ENCODE assay signal across 28 cellular contexts in the genomic region with DNA sequence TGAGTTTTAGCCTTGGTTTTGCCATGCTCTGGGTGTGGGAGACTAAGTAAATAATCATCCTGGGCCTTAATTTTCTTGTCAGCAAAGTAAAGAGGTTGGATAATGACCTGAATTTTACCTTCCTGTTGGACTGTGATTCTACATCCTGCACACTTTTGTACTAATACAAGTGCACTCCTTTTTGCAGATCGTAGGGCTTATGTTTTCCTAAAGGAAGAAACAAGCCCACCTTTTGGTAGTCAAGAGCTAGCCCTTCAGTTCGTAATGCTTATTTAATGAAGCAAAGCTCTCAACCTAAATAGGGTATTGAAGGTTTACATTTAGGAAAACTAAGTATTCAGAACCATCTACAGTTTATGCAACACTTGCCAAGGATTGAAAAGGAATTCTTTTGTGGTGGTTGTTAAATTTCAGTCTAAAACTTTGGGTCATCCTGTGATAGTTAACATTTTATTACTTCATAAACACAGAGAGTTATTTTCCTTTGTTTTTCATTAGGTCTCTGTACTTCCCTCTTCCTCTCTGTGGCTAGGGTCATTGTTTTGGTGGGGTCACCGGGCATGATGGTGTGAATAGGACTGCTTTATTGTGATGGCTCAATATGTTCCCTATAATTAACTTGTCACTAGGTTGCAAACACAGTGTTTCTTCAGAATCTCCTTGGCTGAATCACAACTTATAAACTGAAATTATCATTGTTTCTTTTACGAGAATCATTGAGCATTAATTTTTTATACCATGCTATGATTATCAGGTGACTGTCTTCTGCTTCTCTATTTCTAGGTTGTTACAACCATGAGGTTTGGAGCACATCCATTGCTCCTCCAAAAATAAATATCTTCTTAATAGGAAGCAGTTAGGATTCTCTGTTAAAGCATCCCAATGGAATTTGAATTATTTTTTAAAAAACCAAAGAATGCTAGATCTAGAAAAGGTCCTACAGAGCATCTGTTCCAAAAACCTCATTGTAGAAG. TPM values are rescaled to one million over a fixed set of nuclear protein-coding genes. Genes with fewer than 3 reads are reported as not detected.
DNase-seq lines count a peak whose midpoint lies in the region; ATAC-seq, FAIRE-seq and TF ChIP-seq lines count a peak whose summit lies in the region.
"Had no signal": no experiment of that assay in that cellular context is flagged by ENCODE, and none has a peak within 500 bp of the region (broad histone marks: within the 10 kb centered on the region; RNA-seq: fewer than 3 reads in every experiment).

No MANE protein-coding gene starts in this region.

- dilution Hi-C loops in keratinocyte (cut with MboI; ENCODE audit: extremely low pct_ligation_motif_present, low sequenced_read_pairs): no loop called here

- H3K36me3 Mint-ChIP-seq in astrocyte (ENCODE audit: low read depth, unreplicated experiment): no peaks in the 10 kb centered on the region
- H3K36me3 Mint-ChIP-seq: memory B cell; stimulated activated naive B cell treated with anti-CD40 and anti-IgM and Interleukin-4, amounts not matched to agents 10 μg/mL and 1 μg/mL and 100 μg/mL, for 72 hours had no signal

- H3K9me2 ChIP-seq in MM.1S (replicated peaks; ENCODE audit: insufficient read depth, low read length): no peaks in the 10 kb centered on the region

- H3K4me3 Mint-ChIP-seq in astrocyte (ENCODE audit: unreplicated experiment): no peak overlapping the region
- H3K4me3 Mint-ChIP-seq: activated CD4-positive, alpha-beta T cell treated with anti-CD3 and anti-CD28 coated beads, Interleukin-2, amount 10 ng/mL, durations not matched to agents 24 days and 14 days; endodermal cell; GM23338; memory B cell; stimulated activated naive B cell treated with anti-CD40 and anti-IgM and Interleukin-4, amounts not matched to agents 10 μg/mL and 1 μg/mL and 100 μg/mL, for 72 hours; T-helper 2 cell treated with Interferon-gamma antibody and Interleukin-4, amounts not matched to agents 5 μg/mL and 100 μg/mL, for 36 hours had no signal

- H3K9ac ChIP-seq in MM.1S (ENCODE audit: low read length): no peak overlapping the region
- no peak overlapping the region for H3K9ac ChIP-seq in astrocyte (ENCODE audit: low read length)
- no peak overlapping the region for H3K9ac ChIP-seq in keratinocyte (ENCODE audit: control insufficient read depth, extremely low read depth, insufficient read depth, low read length)
- H3K9ac ChIP-seq: BLaER1 had no signal

- H3K4me2 ChIP-seq in MM.1S (ENCODE audit: low read depth, low read length) (no peak overlapping the region), astrocyte (ENCODE audit: low read length) (no peak overlapping the region), keratinocyte (ENCODE audit: control insufficient read depth, extremely low read depth, insufficient read depth, low read depth, low read length) (peak overlapping the region; percentile 89)
- H3K4me2 ChIP-seq: BLaER1, GM23338 had no signal

- H4K20me1 ChIP-seq in MM.1S (ENCODE audit: insufficient read depth, low read length): no peaks in the 10 kb centered on the region
- no peaks in the 10 kb centered on the region for H4K20me1 ChIP-seq in astrocyte (ENCODE audit: insufficient read depth, low read length)
- no peaks in the 10 kb centered on the region for H4K20me1 ChIP-seq in keratinocyte (ENCODE audit: control insufficient read depth, extremely low read depth, insufficient read depth, low read length)
- H4K20me1 ChIP-seq: BLaER1 had no signal

- no peak overlapping the region for H3K27ac Mint-ChIP-seq in astrocyte (ENCODE audit: unreplicated experiment)
- H3K27ac Mint-ChIP-seq: activated CD4-positive, alpha-beta T cell treated with anti-CD3 and anti-CD28 coated beads, Interleukin-2, amount 10 ng/mL, durations not matched to agents 24 days and 14 days; endodermal cell; GM23338; memory B cell; stimulated activated naive B cell treated with anti-CD40 and anti-IgM and Interleukin-4, amounts not matched to agents 10 μg/mL and 1 μg/mL and 100 μg/mL, for 72 hours; T-helper 2 cell treated with Interferon-gamma antibody and Interleukin-4, amounts not matched to agents 5 μg/mL and 100 μg/mL, for 36 hours had no signal

- peaks cover 2% of the 10 kb centered on the region for H3K4me1 Mint-ChIP-seq in astrocyte (ENCODE audit: low read depth, unreplicated experiment)
- H3K4me1 Mint-ChIP-seq: activated CD4-positive, alpha-beta T cell treated with anti-CD3 and anti-CD28 coated beads, Interleukin-2, amount 10 ng/mL, durations not matched to agents 24 days and 14 days; memory B cell; stimulated activated naive B cell treated with anti-CD40 and anti-IgM and Interleukin-4, amounts not matched to agents 10 μg/mL and 1 μg/mL and 100 μg/mL, for 72 hours had no signal

- H3K9me1 ChIP-seq in keratinocyte (ENCODE audit: control insufficient read depth, extremely low read depth, insufficient read depth, low read length): no peaks in the 10 kb centered on the region

- peaks cover 27% of the 10 kb centered on the region for H3F3A ChIP-seq in MM.1S (ENCODE audit: insufficient read depth, low read length)

- TF ChIP-seq CTCF in AG09309 (IDR thresholded peaks at IDR 0.05; ENCODE audit: control insufficient read depth, insufficient read depth, low read depth, low read length, missing control alignments): no peak
- TF ChIP-seq CTCF in MM.1S (IDR thresholded peaks at IDR 0.05; ENCODE audit: low read length): no peak
- no peak for TF ChIP-seq CTCF in astrocyte (IDR thresholded peaks at IDR 0.05; ENCODE audit: insufficient read depth, low read depth, low read length)
- no peak for TF ChIP-seq CTCF in keratinocyte (optimal IDR thresholded peaks at IDR 0.05 in 1 of 3, IDR thresholded peaks at IDR 0.05 in 1 of 3, conservative IDR thresholded peaks at IDR 0.05 in 1 of 3; ENCODE audit: extremely low read depth in 1 of 3, insufficient read depth in 2 of 3, low read length in 3 of 3)

- no peaks in the 10 kb centered on the region for H3K27me3 ChIP-seq in MM.1S (replicated peaks; ENCODE audit: insufficient read depth, low read length)
- H3K27me3 ChIP-seq in astrocyte (ENCODE audit: insufficient read depth, low read length): no peaks in the 10 kb centered on the region
- no peaks in the 10 kb centered on the region for H3K27me3 ChIP-seq in keratinocyte (ENCODE audit: control insufficient read depth, extremely low read depth, insufficient read depth, low read length)
- H3K27me3 ChIP-seq: BLaER1, testis, vagina had no signal

- H3K4me1 ChIP-seq in MM.1S (ENCODE audit: low read length) (peaks cover 39% of the 10 kb centered on the region), astrocyte (ENCODE audit: insufficient read depth, low read length) (no peaks in the 10 kb centered on the region), keratinocyte (ENCODE audit: control insufficient read depth, extremely low read depth, insufficient read depth, low read length) (peaks cover 42% of the 10 kb centered on the region)
- H3K4me1 ChIP-seq: BLaER1, testis, vagina had no signal

- no peaks in the 10 kb centered on the region for H3K9me3 Mint-ChIP-seq in astrocyte (ENCODE audit: unreplicated experiment)
- H3K9me3 Mint-ChIP-seq: activated CD4-positive, alpha-beta T cell treated with anti-CD3 and anti-CD28 coated beads, Interleukin-2, amount 10 ng/mL, durations not matched to agents 24 days and 14 days; endodermal cell; GM23338; stimulated activated naive B cell treated with anti-CD40 and anti-IgM and Interleukin-4, amounts not matched to agents 10 μg/mL and 1 μg/mL and 100 μg/mL, for 72 hours; T-helper 2 cell treated with Interferon-gamma antibody and Interleukin-4, amounts not matched to agents 5 μg/mL and 100 μg/mL, for 36 hours had no signal

- no peak for ATAC-seq in HG03571 (IDR thresholded peaks at IDR 0.05; ENCODE audit: unreplicated experiment)
- ATAC-seq in GM21825 (IDR thresholded peaks at IDR 0.05; ENCODE audit: unreplicated experiment): no peak
- no peak for ATAC-seq in GM19324 (IDR thresholded peaks at IDR 0.05; ENCODE audit: low FRiP score, unreplicated experiment)
- ATAC-seq: GM23338; stimulated activated naive B cell treated with anti-CD40 and anti-IgM and Interleukin-4, amounts not matched to agents 10 μg/mL and 1 μg/mL and 100 μg/mL, for 72 hours had no signal

- H2AFZ ChIP-seq in MM.1S (ENCODE audit: low read length) (0 out of 2 replicates have a peak overlapping the region, but pooled peaks have one; percentile 24), astrocyte (ENCODE audit: low read depth, low read length) (no peak overlapping the region), keratinocyte (ENCODE audit: control insufficient read depth, low read length) (peak overlapping the region; percentile 39)
- H2AFZ ChIP-seq: GM23338 had no signal

- H3K79me2 ChIP-seq in MM.1S (ENCODE audit: low read length) (no peaks in the 10 kb centered on the region), astrocyte (ENCODE audit: insufficient read depth, low read length) (no peaks in the 10 kb centered on the region), keratinocyte (ENCODE audit: control insufficient read depth, insufficient read depth, low read length) (no peaks in the 10 kb centered on the region)

- DNase-seq in AG09309 (ENCODE audit: low read depth) (peak; percentile 34), MM.1S (no peak), astrocyte (ENCODE audit: low read depth) (peak; percentile 9), keratinocyte (ENCODE audit: low read depth, low spot score) (no peak), DMS153 treated with DMSO at 0.1 percent for 48 hours (lab: John Stamatoyannopoulos, UW; ENCODE audit: unreplicated experiment) (no peak)
- DNase-seq: activated CD4-positive, alpha-beta T cell treated with anti-CD3 and anti-CD28 coated beads, Interleukin-2, amount 10 ng/mL, durations not matched to agents 24 days and 14 days; activated naive CD4-positive, alpha-beta T cell treated with Interleukin-2 at 50 U/mL for 16 hours; activated T-cell treated with anti-CD3 and anti-CD28 coated beads, Interleukin-2, amount 50 U/mL, for 48 hours; cortex of kidney; EL; endodermal cell; MG63; NCI-H1436 treated with DMSO at 0.1 percent for 48 hours; NCI-H774; occipital lobe; stimulated activated CD4-positive, alpha-beta T cell treated with anti-CD3 and anti-CD28 coated beads, Interleukin-4, amount 100 ng/mL, for 1 hour; stimulated activated naive B cell treated with anti-CD40 and anti-IgM and Interleukin-4, amounts not matched to agents 10 μg/mL and 1 μg/mL and 100 μg/mL, for 72 hours; testis had no signal

- H3K27ac ChIP-seq in MM.1S (ENCODE audit: low read length) (no peak overlapping the region), astrocyte (ENCODE audit: low read depth, low read length) (no peak overlapping the region), keratinocyte (ENCODE audit: control insufficient read depth, insufficient read depth, low read length) (peak overlapping the region; percentile 37)
- H3K27ac ChIP-seq: BLaER1, testis, vagina had no signal

- no peak for FAIRE-seq in astrocyte (lab: Jason Lieb, UNC)
- FAIRE-seq in keratinocyte (lab: Jason Lieb, UNC): peak; percentile 74

- H3K9me3 ChIP-seq in MM.1S (replicated peaks; ENCODE audit: insufficient read depth, low read length) (no peaks in the 10 kb centered on the region), astrocyte (ENCODE audit: insufficient read depth, low read depth, low read length) (no peaks in the 10 kb centered on the region), keratinocyte (ENCODE audit: control insufficient read depth, low read depth, low read length) (no peaks in the 10 kb centered on the region)
- H3K9me3 ChIP-seq: BLaER1, MG63, testis, vagina had no signal

- H3K36me3 ChIP-seq in MM.1S (replicated peaks; ENCODE audit: insufficient read depth, low read length) (no peaks in the 10 kb centered on the region), astrocyte (ENCODE audit: insufficient read depth, low read length) (no peaks in the 10 kb centered on the region), keratinocyte (ENCODE audit: control insufficient read depth in 2 of 2, extremely low read depth in 1 of 2, insufficient read depth in 2 of 2, low read length in 2 of 2) (peaks cover 0 to 1% of the 10 kb centered on the region in 2 experiments)
- H3K36me3 ChIP-seq: BLaER1, MG63, vagina had no signal

- no peak overlapping the region for H3K4me3 ChIP-seq in AG09309 (ENCODE audit: control insufficient read depth, low read depth, low read length)
- no peak overlapping the region for H3K4me3 ChIP-seq in MM.1S (ENCODE audit: low read length)
- no peak overlapping the region for H3K4me3 ChIP-seq in astrocyte (ENCODE audit: insufficient read depth, low read depth, low read length)
- H3K4me3 ChIP-seq in keratinocyte (ENCODE audit: control insufficient read depth in 2 of 3, extremely low read depth in 1 of 3, insufficient read depth in 2 of 3, low read depth in 1 of 3, low read length in 3 of 3): peak overlapping the region in 2 of 3 experiments; percentile 21 to 42
- H3K4me3 ChIP-seq: BLaER1, GM23338, MG63, testis, vagina had no signal

- H3K27me3 Mint-ChIP-seq in astrocyte (ENCODE audit: low read depth, unreplicated experiment): peaks cover 2% of the 10 kb centered on the region
- H3K27me3 Mint-ChIP-seq: activated CD4-positive, alpha-beta T cell treated with anti-CD3 and anti-CD28 coated beads, Interleukin-2, amount 10 ng/mL, durations not matched to agents 24 days and 14 days; memory B cell; stimulated activated naive B cell treated with anti-CD40 and anti-IgM and Interleukin-4, amounts not matched to agents 10 μg/mL and 1 μg/mL and 100 μg/mL, for 72 hours had no signal

RNA-seq across cellular contexts. Expression of gene SPINK5, which starts 28.5 kb away (rescaled TPM):
- total RNA-seq in astrocyte: 0.62 and 1.3 TPM in 2 replicates
- polyA plus RNA-seq in keratinocyte: 16.6 to 29.2 TPM (median 22.6 TPM) in 3 replicates
- polyA plus RNA-seq in keratinocyte (2011; ENCODE audit: low read depth): 1,735 TPM
- polyA plus RNA-seq in keratinocyte (2011; cell fraction: cytosol; rRNA removed): 27.8 and 30.2 TPM in 2 replicates
- 45.9 and 75.2 TPM in 2 replicates for polyA plus RNA-seq in keratinocyte (2011; cell fraction: nucleus; rRNA removed)
- polyA plus RNA-seq in keratinocyte (2012; ENCODE audit: low replicate concordance): 18.4 and 322 TPM in 2 replicates
- polyA minus RNA-seq in keratinocyte: 1.5 to 6.8 TPM (median 5.6 TPM) in 3 replicates
- 9.0 TPM for polyA minus RNA-seq in keratinocyte (2011; cell fraction: cytosol; rRNA and poly(A)+ RNA removed)
- polyA minus RNA-seq in keratinocyte (2011; cell fraction: nucleus; rRNA and poly(A)+ RNA removed): 21.2 and 34.9 TPM in 2 replicates
- total RNA-seq: A673; activated CD4-positive, alpha-beta T cell treated with anti-CD3 and anti-CD28 coated beads, Interleukin-2, amount 10 ng/mL, durations not matched to agents 24 days and 14 days; myocyte; occipital lobe had no signal

Comparison
In these comparisons a context has a peak if more than half of its experiments do, and no peak if none do; other contexts are left out.
1. DNase-seq: peak in AG09309 (single experiment) and astrocyte (single experiment); none in MM.1S (single experiment), keratinocyte (single experiment) and DMS153 treated with DMSO at 0.1 percent for 48 hours (single experiment).
2. H3K4me3 ChIP-seq: peak in keratinocyte (2 of 3); none in AG09309 (single experiment), MM.1S (single experiment) and astrocyte (single experiment).